In the genomic region with DNA sequence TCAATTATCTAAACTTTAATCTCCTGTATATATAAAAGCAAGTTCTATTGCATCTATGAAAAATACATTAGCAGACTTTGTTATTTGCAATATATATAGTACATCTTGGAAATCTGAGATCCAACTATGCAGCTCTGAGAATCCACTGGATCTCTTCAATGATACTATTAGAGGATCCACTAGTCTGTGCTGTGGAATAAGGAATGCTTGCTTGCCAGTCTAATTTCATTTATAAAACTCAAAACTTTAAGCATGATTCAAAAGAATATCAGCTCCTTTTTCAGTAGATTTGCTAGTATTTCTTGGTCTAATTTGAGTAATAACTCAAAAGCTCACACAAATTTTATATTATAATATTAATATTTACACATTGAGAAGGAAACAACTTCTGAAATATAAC, we compare ENCODE assay signal across 30 cellular contexts.
A peak's percentile ranks its signal among the peaks of the same experiment; 100 is the strongest.
DNase-seq lines count a peak whose midpoint lies in the region; ATAC-seq and TF ChIP-seq lines count a peak whose summit lies in the region.
"Had no signal": no experiment of that assay in that cellular context is flagged by ENCODE, and none has a peak within 500 bp of the region (broad histone marks: within the 10 kb centered on the region; RNA-seq: fewer than 3 reads in every experiment).

No MANE protein-coding gene starts in this region.

- no peak for DNase-seq in heart right ventricle
- DNase-seq in right cardiac atrium: no peak
- peak; percentile 3 for DNase-seq in globus pallidus (ENCODE audit: low spot score)
- no peak for DNase-seq in smooth muscle cell (lab: John Stamatoyannopoulos, UW; ENCODE audit: unreplicated experiment)
- DNase-seq in endothelial cell (ENCODE audit: low spot score): no peak
- no peak for DNase-seq in NCI-H2227 treated with DMSO at 0.1 percent for 48 hours (lab: John Stamatoyannopoulos, UW)
- DNase-seq: activated CD4-positive, alpha-beta T cell treated with anti-CD3 and anti-CD28 coated beads, Interleukin-2, amount 50 U/mL, for 48 hours; activated CD8-positive, alpha-beta memory T cell treated with anti-CD3 and anti-CD28 coated beads, Interleukin-2, amount 50 U/mL, for 48 hours; activated naive CD4-positive, alpha-beta T cell treated with anti-CD3 and anti-CD28 coated beads, Interleukin-2, amount 50 U/mL, for 16 hours; COR-L47; DMS79 treated with DMSO at 0.1 percent for 48 hours; lower lobe of right lung; mucosa of descending colon; MV-4-11; NCI-H146; NCI-H2171; NCI-H524; nephron progenitor cell; NK-92 treated with Interleukin-12 subunit alpha and Interleukin-12 subunit beta, amount 100 ng/mL, for 24 hours; SHP77 treated with DMSO at 0.1 percent for 48 hours; sigmoid colon; stimulated activated CD4-positive, alpha-beta T cell treated with anti-CD3 and anti-CD28 coated beads, Interleukin-4, amount 100 ng/mL, for 4 hours; stimulated activated naive B cell treated with anti-CD40 and anti-IgM and Interleukin-4, amounts not matched to agents 10 μg/mL and 1 μg/mL and 100 μg/mL, for 72 hours; upper lobe of right lung had no signal

- H3K36me3 Mint-ChIP-seq in endothelial cell (ENCODE audit: low read depth, unreplicated experiment): no peaks in the 10 kb centered on the region
- H3K36me3 Mint-ChIP-seq: stimulated activated naive B cell treated with anti-CD40 and anti-IgM and Interleukin-4, amounts not matched to agents 10 μg/mL and 1 μg/mL and 100 μg/mL, for 72 hours had no signal

- H3K27ac ChIP-seq in heart right ventricle: no peak overlapping the region
- H3K27ac ChIP-seq in right cardiac atrium (ENCODE audit: low read length): no peak overlapping the region
- no peak overlapping the region for H3K27ac ChIP-seq in VCaP
- no peak overlapping the region for H3K27ac ChIP-seq in smooth muscle cell (ENCODE audit: low read depth)
- H3K27ac ChIP-seq: BLaER1 treated with 17β-estradiol and CSF1 and Interleukin-3, amounts not matched to agents 10 nM and 100 nM; lower lobe of right lung; sigmoid colon; suprapubic skin; upper lobe of right lung had no signal

- ATAC-seq in heart right ventricle: no peak
- no peak for ATAC-seq in right cardiac atrium
- ATAC-seq in HG03521 (IDR thresholded peaks at IDR 0.05; ENCODE audit: unreplicated experiment): no peak
- ATAC-seq: lower lobe of right lung; mucosa of descending colon; stimulated activated naive B cell treated with anti-CD40 and anti-IgM and Interleukin-4, amounts not matched to agents 10 μg/mL and 1 μg/mL and 100 μg/mL, for 72 hours; upper lobe of right lung had no signal

- no peak overlapping the region for H3K4me3 Mint-ChIP-seq in endothelial cell (ENCODE audit: unreplicated experiment)
- H3K4me3 Mint-ChIP-seq: dendritic cell treated with granulocyte-macrophage colony-stimulating factor and Interleukin-4, amounts not matched to agents 40 ng/mL and 50 ng/mL, for 4 days; nephron progenitor cell; stimulated activated naive B cell treated with anti-CD40 and anti-IgM and Interleukin-4, amounts not matched to agents 10 μg/mL and 1 μg/mL and 100 μg/mL, for 72 hours had no signal

- no peaks in the 10 kb centered on the region for H3K27me3 Mint-ChIP-seq in endothelial cell (ENCODE audit: unreplicated experiment)
- H3K27me3 Mint-ChIP-seq: dendritic cell treated with granulocyte-macrophage colony-stimulating factor and Interleukin-4, amounts not matched to agents 40 ng/mL and 50 ng/mL, for 4 days; stimulated activated naive B cell treated with anti-CD40 and anti-IgM and Interleukin-4, amounts not matched to agents 10 μg/mL and 1 μg/mL and 100 μg/mL, for 72 hours had no signal

- TF ChIP-seq CTCF in heart right ventricle (IDR thresholded peaks at IDR 0.05) (peak in 6 of 9 donors; percentile 9 to 38 (median 16)), VCaP (conservative IDR thresholded peaks at IDR 0.05) (peak; percentile 61), smooth muscle cell (IDR thresholded peaks at IDR 0.05; ENCODE audit: borderline replicate concordance, insufficient read depth, poor library complexity, severe bottlenecking) (peak; percentile 3), endothelial cell (IDR thresholded peaks at IDR 0.05; ENCODE audit: unreplicated experiment) (no peak)

- intact Hi-C loops in heart right ventricle (cut with DNase I) (no loop called here), right cardiac atrium (cut with DNase I) (no loop called here)

- H3F3A ChIP-seq in smooth muscle cell (ENCODE audit: low read depth): no peaks in the 10 kb centered on the region

- no peaks in the 10 kb centered on the region for H3K9me3 Mint-ChIP-seq in endothelial cell (ENCODE audit: unreplicated experiment)
- H3K9me3 Mint-ChIP-seq: dendritic cell treated with granulocyte-macrophage colony-stimulating factor and Interleukin-4, amounts not matched to agents 40 ng/mL and 50 ng/mL, for 4 days; stimulated activated naive B cell treated with anti-CD40 and anti-IgM and Interleukin-4, amounts not matched to agents 10 μg/mL and 1 μg/mL and 100 μg/mL, for 72 hours had no signal

- H3K9me3 ChIP-seq in heart right ventricle (no peaks in the 10 kb centered on the region), right cardiac atrium (ENCODE audit: control insufficient read depth, low read length) (no peaks in the 10 kb centered on the region), smooth muscle cell (replicated peaks; ENCODE audit: low read depth) (no peaks in the 10 kb centered on the region)
- H3K9me3 ChIP-seq: HAP-1, lower lobe of right lung, mucosa of descending colon, sigmoid colon, suprapubic skin, upper lobe of right lung had no signal

- H3K27ac Mint-ChIP-seq in endothelial cell (ENCODE audit: unreplicated experiment): no peak overlapping the region
- H3K27ac Mint-ChIP-seq: dendritic cell treated with granulocyte-macrophage colony-stimulating factor and Interleukin-4, amounts not matched to agents 40 ng/mL and 50 ng/mL, for 4 days; nephron progenitor cell; stimulated activated naive B cell treated with anti-CD40 and anti-IgM and Interleukin-4, amounts not matched to agents 10 μg/mL and 1 μg/mL and 100 μg/mL, for 72 hours had no signal

- H3K4me1 ChIP-seq in heart right ventricle (no peaks in the 10 kb centered on the region), right cardiac atrium (ENCODE audit: control insufficient read depth, insufficient read depth, low read length) (no peaks in the 10 kb centered on the region), smooth muscle cell (ENCODE audit: low read depth) (no peaks in the 10 kb centered on the region)
- H3K4me1 ChIP-seq: BLaER1 treated with 17β-estradiol and CSF1 and Interleukin-3, amounts not matched to agents 10 nM and 100 nM; HAP-1; lower lobe of right lung; sigmoid colon; suprapubic skin; upper lobe of right lung had no signal

- no peak overlapping the region for H3K4me3 ChIP-seq in heart right ventricle
- no peak overlapping the region for H3K4me3 ChIP-seq in right cardiac atrium (ENCODE audit: low read length)
- no peak overlapping the region for H3K4me3 ChIP-seq in smooth muscle cell
- H3K4me3 ChIP-seq: BLaER1 treated with 17β-estradiol and CSF1 and Interleukin-3, amounts not matched to agents 10 nM and 100 nM; HAP-1; lower lobe of right lung; mucosa of descending colon; sigmoid colon; suprapubic skin; upper lobe of right lung had no signal

- H4K20me1 ChIP-seq in smooth muscle cell (ENCODE audit: low read depth): no peaks in the 10 kb centered on the region
- H4K20me1 ChIP-seq: BLaER1 treated with 17β-estradiol and CSF1 and Interleukin-3, amounts not matched to agents 10 nM and 100 nM had no signal

- H3K4me1 Mint-ChIP-seq in endothelial cell (ENCODE audit: unreplicated experiment): no peaks in the 10 kb centered on the region
- H3K4me1 Mint-ChIP-seq: nephron progenitor cell; stimulated activated naive B cell treated with anti-CD40 and anti-IgM and Interleukin-4, amounts not matched to agents 10 μg/mL and 1 μg/mL and 100 μg/mL, for 72 hours had no signal

- no peak overlapping the region for H3K9ac ChIP-seq in smooth muscle cell (ENCODE audit: low read depth)
- H3K9ac ChIP-seq: BLaER1 treated with 17β-estradiol and CSF1 and Interleukin-3, amounts not matched to agents 10 nM and 100 nM had no signal

- H3K4me2 ChIP-seq in smooth muscle cell: no peak overlapping the region
- H3K4me2 ChIP-seq: BLaER1 treated with 17β-estradiol and CSF1 and Interleukin-3, amounts not matched to agents 10 nM and 100 nM had no signal

- H3K36me3 ChIP-seq in heart right ventricle (peaks cover 0 to 12% (median 0%) of the 10 kb centered on the region in 9 donors), smooth muscle cell (ENCODE audit: low read depth) (no peaks in the 10 kb centered on the region)
- H3K36me3 ChIP-seq: HAP-1, lower lobe of right lung, sigmoid colon, suprapubic skin, upper lobe of right lung had no signal

- H3K27me3 ChIP-seq in heart right ventricle: no peaks in the 10 kb centered on the region
- no peaks in the 10 kb centered on the region for H3K27me3 ChIP-seq in right cardiac atrium (ENCODE audit: control insufficient read depth, insufficient read depth)
- H3K27me3 ChIP-seq in smooth muscle cell (ENCODE audit: low read depth): no peaks in the 10 kb centered on the region
- H3K27me3 ChIP-seq: BLaER1 treated with 17β-estradiol and CSF1 and Interleukin-3, amounts not matched to agents 10 nM and 100 nM; sigmoid colon; suprapubic skin; upper lobe of right lung had no signal

- H2AFZ ChIP-seq in smooth muscle cell (ENCODE audit: low read depth): no peak overlapping the region

- H3K79me2 ChIP-seq in smooth muscle cell (ENCODE audit: low read depth): no peaks in the 10 kb centered on the region
